In the genomic region with DNA sequence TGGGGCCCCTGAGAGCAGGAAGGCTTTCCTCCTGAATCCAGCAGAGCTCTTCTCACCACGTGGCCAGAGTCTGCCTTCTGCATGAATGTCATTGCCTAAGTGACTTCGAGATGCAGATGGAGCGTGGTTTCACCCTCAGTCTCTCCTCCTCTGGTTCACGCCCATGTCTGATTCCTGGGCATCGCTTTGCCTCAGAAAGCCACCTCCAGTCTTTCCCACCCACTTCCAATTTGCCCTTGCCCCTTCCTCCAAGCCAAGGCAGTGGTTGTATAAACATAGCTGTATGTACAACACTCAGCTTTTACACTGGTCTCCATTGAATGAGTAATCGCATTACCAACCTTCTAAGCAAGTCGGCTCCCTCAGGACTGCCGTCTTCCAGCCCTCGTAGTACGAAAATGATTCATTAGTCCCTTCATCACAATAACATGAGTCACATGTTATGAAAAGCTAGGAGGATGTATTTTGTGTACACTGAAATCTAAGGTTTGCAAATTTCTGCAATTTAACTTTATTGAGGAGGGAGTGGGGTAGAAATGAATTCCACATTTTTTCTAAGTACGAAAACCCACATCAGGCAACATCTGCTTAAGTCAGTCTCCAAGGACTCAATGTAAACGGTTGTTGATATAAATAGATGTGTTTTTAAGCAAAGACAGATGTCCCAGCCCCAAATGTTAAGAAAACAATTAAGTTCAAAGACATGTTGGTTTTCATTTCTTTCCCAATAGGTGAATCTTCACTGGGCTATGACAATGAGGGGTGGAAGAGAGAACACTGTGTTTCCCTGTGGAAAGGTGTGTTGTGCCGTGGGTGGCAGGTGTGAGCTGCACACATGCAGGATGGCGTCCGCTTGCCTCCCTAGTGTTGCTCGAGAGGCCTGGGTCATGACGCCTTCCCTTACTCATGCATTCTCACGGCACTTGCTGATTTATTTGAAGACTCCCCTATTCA, we compare ENCODE assay signal across 1 cellular context.
TF ChIP-seq lines count a peak whose summit lies in the region.

No MANE protein-coding gene starts in this region.

TF ChIP-seq in HepG2, 621 proteins besides CTCF, POLR2A, EP300 and RAD21:
- TF ChIP-seq, protein P1, sequence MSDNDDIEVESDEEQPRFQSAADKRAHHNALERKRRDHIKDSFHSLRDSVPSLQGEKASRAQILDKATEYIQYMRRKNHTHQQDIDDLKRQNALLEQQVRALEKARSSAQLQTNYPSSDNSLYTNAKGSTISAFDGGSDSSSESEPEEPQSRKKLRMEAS (IDR thresholded peaks at IDR 0.05): peak; percentile 29; the same call in 1 of the 2 replicates
- TF ChIP-seq SMAD3 (CRISPR knock-in tag; IDR thresholded peaks at IDR 0.05) (no peak), FOSL2 (CRISPR knock-in tag; IDR thresholded peaks at IDR 0.05) (peak; percentile 51; the same call in 1 of the 2 replicates), RARA (CRISPR knock-in tag; IDR thresholded peaks at IDR 0.05) (0 out of 2 replicates have a peak, but pooled peaks have one; percentile 12), ZNF883 (CRISPR knock-in tag; IDR thresholded peaks at IDR 0.05; ENCODE audit: not compliant biosample characterization) (no peak)
